ENCODE assay signal across 20 cellular contexts in the genomic region with DNA sequence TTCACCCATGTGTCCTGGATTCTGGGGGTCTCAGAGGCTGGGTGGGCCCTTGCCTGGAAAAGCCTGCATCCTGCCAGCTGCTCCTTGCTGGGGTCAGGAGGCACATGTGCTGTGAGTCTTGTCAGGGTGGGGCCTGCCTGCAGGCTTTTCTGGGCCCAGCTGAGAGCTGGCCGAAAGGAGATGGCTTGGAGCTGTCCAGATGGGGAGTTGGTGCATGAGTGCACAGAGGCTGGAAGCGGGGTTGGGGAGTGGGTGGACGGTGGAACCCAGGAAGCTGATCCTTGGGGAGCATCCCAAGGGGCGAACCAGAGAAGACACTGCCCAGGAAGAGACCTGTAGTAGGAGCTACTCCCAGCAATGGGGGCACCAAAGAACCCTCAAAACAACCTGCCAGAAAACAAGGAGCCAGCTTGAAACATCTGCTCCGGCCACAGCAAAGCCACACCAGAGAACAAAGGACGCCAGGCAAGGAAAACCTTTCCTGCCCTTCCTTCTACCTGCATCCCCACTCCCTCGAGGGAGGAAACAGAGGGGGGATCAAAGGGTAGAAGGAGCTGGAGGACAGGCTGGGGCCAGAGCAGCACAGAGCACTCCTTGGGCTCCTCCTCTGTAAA. TPM values are rescaled to one million over a fixed set of nuclear protein-coding genes. Genes with fewer than 3 reads are reported as not detected.
A peak's percentile ranks its signal among the peaks of the same experiment; 100 is the strongest.
DNase-seq lines count a peak whose midpoint lies in the region; ATAC-seq, FAIRE-seq and TF ChIP-seq lines count a peak whose summit lies in the region.
"Had no signal": no experiment of that assay in that cellular context is flagged by ENCODE, and none has a peak within 500 bp of the region (broad histone marks: within the 10 kb centered on the region; RNA-seq: fewer than 3 reads in every experiment).

No MANE protein-coding gene starts in this region.

- no peaks in the 10 kb centered on the region for H4K20me1 ChIP-seq in HepG2 (ENCODE audit: insufficient read depth, low read length)

- H3K27me3 ChIP-seq in Peyer's patch (no peaks in the 10 kb centered on the region), HepG2 (ENCODE audit: control insufficient read depth in 1 of 2, insufficient read depth in 2 of 2, low read length in 2 of 2) (no peaks in the 10 kb centered on the region)
- H3K27me3 ChIP-seq: breast epithelium, tibial nerve had no signal

- H3K79me2 ChIP-seq in HepG2 (ENCODE audit: insufficient read depth, low read length), result no peaks in the 10 kb centered on the region

- FAIRE-seq in HepG2 (lab: Jason Lieb, UNC), result no peak

- H2AFZ ChIP-seq in HepG2 (ENCODE audit: low read length), result no peak overlapping the region

- no peaks in the 10 kb centered on the region for H3K9me3 ChIP-seq in Peyer's patch
- H3K9me3 ChIP-seq in HepG2 (ENCODE audit: low read length), result no peaks in the 10 kb centered on the region
- H3K9me3 ChIP-seq: breast epithelium, tibial nerve had no signal

- peak overlapping the region; percentile 39 for H3K4me3 Mint-ChIP-seq in Calu3 (ENCODE audit: low read depth, unreplicated experiment)
- H3K4me3 Mint-ChIP-seq in activated naive CD8-positive, alpha-beta T cell treated with anti-CD3 and anti-CD28 coated beads, Interleukin-2, amount 50 U/mL, for 24 hours, result no peak overlapping the region
- H3K4me3 Mint-ChIP-seq: activated CD4-positive, alpha-beta memory T cell treated with anti-CD3 and anti-CD28 coated beads for 36 hours; activated T-cell treated with anti-CD3 and anti-CD28 coated beads, Interleukin-2, amount 50 U/mL, for 72 hours; CD14-positive monocyte; IgD-negative memory B cell; neural crest cell had no signal

- in situ Hi-C loops in HepG2 (cut with HindIII; ENCODE audit: extremely low pct_ligation_motif_present, low pct_unique_long_range_greater_than_20kb), result no loop called here

- H3K4me1 Mint-ChIP-seq in Calu3 (ENCODE audit: low read depth, unreplicated experiment), result peaks cover 44% of the 10 kb centered on the region
- peaks cover 25% of the 10 kb centered on the region for H3K4me1 Mint-ChIP-seq in activated naive CD8-positive, alpha-beta T cell treated with anti-CD3 and anti-CD28 coated beads, Interleukin-2, amount 50 U/mL, for 24 hours

- H3K4me3 ChIP-seq in Peyer's patch (peak overlapping the region in 1 of 4 donors; percentile 5), HepG2 (replicated peaks in 1 of 3; ENCODE audit: insufficient read depth in 1 of 3, low read depth in 2 of 3, low read length in 3 of 3) (peak overlapping the region in 2 of 3 experiments; percentile 38 to 62; a peak in 4 of 6 replicates)
- H3K4me3 ChIP-seq: breast epithelium, tibial nerve had no signal

- peak overlapping the region in 3 of 4 donors; percentile 64 to 85 (median 82) for H3K27ac ChIP-seq in Peyer's patch
- peak overlapping the region; percentile 78 for H3K27ac ChIP-seq in HepG2 (ENCODE audit: extremely low read length, insufficient read depth, low read length)
- H3K27ac ChIP-seq: breast epithelium, epithelial cell of prostate, tibial nerve had no signal

- TF ChIP-seq RAD21 in HepG2 (CRISPR knock-in tag; IDR thresholded peaks at IDR 0.05), result no peak

- TF ChIP-seq EP300 in HepG2 (IDR thresholded peaks at IDR 0.05; ENCODE audit: low read depth in 2 of 2, low read length in 2 of 2) (no peak), HepG2 (CRISPR knock-in tag; IDR thresholded peaks at IDR 0.05; ENCODE audit: borderline replicate concordance) (no peak)

- intact Hi-C loops in Calu3 (cut with micrococcal nuclease; ENCODE audit: unreplicated experiment), result no loop called here
- intact Hi-C loops in HepG2 (cut with micrococcal nuclease; ENCODE audit: unreplicated experiment), result no loop called here

- ATAC-seq in HepG2, result no peak; the same call in 2 of the 3 replicates
- no peak for ATAC-seq in HG02642 (IDR thresholded peaks at IDR 0.05; ENCODE audit: poor library complexity, unreplicated experiment)
- no peak for ATAC-seq in activated naive CD8-positive, alpha-beta T cell treated with anti-CD3 and anti-CD28 coated beads, Interleukin-2, amount 50 U/mL, for 24 hours

- no peaks in the 10 kb centered on the region for H3K27me3 Mint-ChIP-seq in Calu3 (ENCODE audit: unreplicated experiment)
- peaks cover 4% of the 10 kb centered on the region for H3K27me3 Mint-ChIP-seq in activated naive CD8-positive, alpha-beta T cell treated with anti-CD3 and anti-CD28 coated beads, Interleukin-2, amount 50 U/mL, for 24 hours
- H3K27me3 Mint-ChIP-seq: activated CD4-positive, alpha-beta memory T cell treated with anti-CD3 and anti-CD28 coated beads for 36 hours had no signal

- BruUV-seq in Calu3 (replicated peaks; lab: Mats Ljungman, UMichigan) (no TSS peak), HepG2 (replicated peaks; lab: Mats Ljungman, UMichigan) (TSS peak; percentile 98)

- 46% methylated on average over 7 of the region's 7 CpGs for WGBS in HepG2 (ENCODE audit: low lambda C conversion rate)

- H3K36me3 Mint-ChIP-seq in Calu3 (ENCODE audit: insufficient read depth, unreplicated experiment), result peaks cover 3% of the 10 kb centered on the region
- no peaks in the 10 kb centered on the region for H3K36me3 Mint-ChIP-seq in activated naive CD8-positive, alpha-beta T cell treated with anti-CD3 and anti-CD28 coated beads, Interleukin-2, amount 50 U/mL, for 24 hours (ENCODE audit: low read depth)
- H3K36me3 Mint-ChIP-seq: activated CD4-positive, alpha-beta memory T cell treated with anti-CD3 and anti-CD28 coated beads for 36 hours; CD14-positive monocyte; IgD-negative memory B cell had no signal

- POLR2A ChIA-PET in HepG2 (lab: Yijun Ruan, JAX), result interaction anchor here (1.2 to 7.9 kb wide), 6 partner anchors 11 to 45 kb away, joined by 3 to 227 read pairs (median 24); partner anchors contain the start of genes MPST and TST

- peak overlapping the region; percentile 74 for H3K27ac Mint-ChIP-seq in Calu3 (ENCODE audit: unreplicated experiment)
- no peak overlapping the region for H3K27ac Mint-ChIP-seq in activated naive CD8-positive, alpha-beta T cell treated with anti-CD3 and anti-CD28 coated beads, Interleukin-2, amount 50 U/mL, for 24 hours
- H3K27ac Mint-ChIP-seq: activated CD4-positive, alpha-beta memory T cell treated with anti-CD3 and anti-CD28 coated beads for 36 hours; activated T-cell treated with anti-CD3 and anti-CD28 coated beads, Interleukin-2, amount 50 U/mL, for 72 hours; IgD-negative memory B cell had no signal

- TF ChIP-seq POLR2A in Peyer's patch (IDR thresholded peaks at IDR 0.05) (peak in 1 of 2 donors; percentile 76), HepG2 (IDR thresholded peaks at IDR 0.05; ENCODE audit: insufficient read depth in 1 of 2, low read depth in 2 of 2, low read length in 2 of 2) (no peak)

- H3K36me3 ChIP-seq in Peyer's patch (no peaks in the 10 kb centered on the region), HepG2 (replicated peaks in 1 of 2; ENCODE audit: control insufficient read depth in 1 of 2, insufficient read depth in 2 of 2, low read length in 2 of 2) (no peaks in the 10 kb centered on the region)
- H3K36me3 ChIP-seq: breast epithelium, tibial nerve had no signal

- H3K4me1 ChIP-seq in Peyer's patch (peaks cover 0 to 24% (median 0%) of the 10 kb centered on the region in 4 donors), HepG2 (ENCODE audit: insufficient read depth, low read length) (peaks cover 87% of the 10 kb centered on the region)
- H3K4me1 ChIP-seq: breast epithelium had no signal

- peak overlapping the region; percentile 93 for H3K4me2 ChIP-seq in HepG2 (ENCODE audit: low read depth, low read length)

- peak overlapping the region; percentile 70 for H3K9ac ChIP-seq in HepG2 (ENCODE audit: insufficient read depth, low read depth, low read length)

- CTCF ChIA-PET in Calu3 (lab: Charles Lee) (interaction anchor here (0.7 to 4.5 kb wide), 9 partner anchors 10 to 267 kb away, joined by 3 to 46 read pairs (median 5); partner anchors contain the start of genes IFT27 and TST), HepG2 (lab: Yijun Ruan, JAX; ENCODE audit: low intra/inter-chr PET ratio, low total read pairs) (interaction anchor here (0.9 to 1.8 kb wide), 5 partner anchors 10 to 65 kb away, joined by 3 to 9 read pairs (median 6); partner anchors contain the start of genes MPST and TST)

- DNase-seq in Calu3 (no peak), Peyer's patch (no peak), HepG2 (ENCODE audit: low spot score) (no peak), retina (peak; percentile 37), OCI-M2 (lab: John Stamatoyannopoulos, UW; ENCODE audit: unreplicated experiment) (no peak)
- DNase-seq in activated naive CD8-positive, alpha-beta T cell treated with anti-CD3 and anti-CD28 coated beads, Interleukin-2, amount 50 U/mL, for 24 hours, result no peak
- DNase-seq: activated CD4-positive, alpha-beta T cell treated with anti-CD3 and anti-CD28 coated beads for 1 hour; amygdala; effector memory CD4-positive, alpha-beta T cell; GOT3; NCI-H2107 had no signal

- no peak for TF ChIP-seq CTCF in Calu3 (IDR thresholded peaks at IDR 0.05; ENCODE audit: unreplicated experiment)
- TF ChIP-seq CTCF in Peyer's patch (IDR thresholded peaks at IDR 0.05), result no peak
- TF ChIP-seq CTCF in HepG2 (CRISPR knock-in tag; IDR thresholded peaks at IDR 0.05), result no peak

- no peaks in the 10 kb centered on the region for H3K9me3 Mint-ChIP-seq in Calu3 (ENCODE audit: low read depth, unreplicated experiment)
- no peaks in the 10 kb centered on the region for H3K9me3 Mint-ChIP-seq in activated naive CD8-positive, alpha-beta T cell treated with anti-CD3 and anti-CD28 coated beads, Interleukin-2, amount 50 U/mL, for 24 hours
- H3K9me3 Mint-ChIP-seq: activated CD4-positive, alpha-beta memory T cell treated with anti-CD3 and anti-CD28 coated beads for 36 hours; activated T-cell treated with anti-CD3 and anti-CD28 coated beads, Interleukin-2, amount 50 U/mL, for 72 hours; CD14-positive monocyte; neural crest cell had no signal

RNA-seq across cellular contexts. Expression of gene KCTD17, which starts 8.2 kb away (rescaled TPM):
- total RNA-seq in Calu3 (2022) (19.6 and 19.8 TPM in 2 replicates), Peyer's patch (10 to 100 TPM in 3 of 4 donors, 1 to 10 TPM in 1; 9.5 to 30.5 (median 13.5) TPM), HepG2 (2016; rRNA removed; fragmentation: Illumina TruSeq; extraction: Trizol) (4.5 and 5.3 TPM in 2 replicates)
- 2.1 and 2.4 TPM in 2 replicates for total RNA-seq in HepG2 (2016; cell fraction: cytosol; rRNA removed; fragmentation: Illumina TruSeq; extraction: Trizol; ENCODE audit: low read depth)
- total RNA-seq in HepG2 (2016; cell fraction: insoluble cytoplasmic fraction; rRNA removed; fragmentation: Illumina TruSeq; extraction: Trizol), result 3.3 and 4.9 TPM in 2 replicates
- 3.7 and 3.8 TPM in 2 replicates for total RNA-seq in HepG2 (2016; cell fraction: membrane; rRNA removed; fragmentation: Illumina TruSeq; extraction: Trizol)
- 2.9 and 4.4 TPM in 2 replicates for total RNA-seq in HepG2 (2016; cell fraction: nucleus; rRNA removed; fragmentation: Illumina TruSeq; extraction: Trizol)
- 11.7 and 17.4 TPM in 2 replicates for polyA plus RNA-seq in HepG2 (2011; rRNA removed)
- polyA plus RNA-seq in HepG2 (2011; cell fraction: cytosol; rRNA removed), result 11.0 and 11.5 TPM in 2 replicates
- polyA plus RNA-seq in HepG2 (2011; cell fraction: nucleus; rRNA removed), result 52.2 and 53.1 TPM in 2 replicates
- polyA plus RNA-seq in HepG2 (2012), result 5.3 and 11.6 TPM in 2 replicates
- 2.5 and 3.1 TPM in 2 replicates for polyA plus RNA-seq in HepG2 (2016; cell fraction: cytosol; fragmentation: Illumina TruSeq; extraction: Trizol; ENCODE audit: low read depth)
- 4.6 and 5.0 TPM in 2 replicates for polyA plus RNA-seq in HepG2 (2016; cell fraction: insoluble cytoplasmic fraction; fragmentation: Illumina TruSeq; extraction: Trizol; ENCODE audit: low read depth)
- polyA plus RNA-seq in HepG2 (2016; cell fraction: membrane; fragmentation: Illumina TruSeq; extraction: Trizol; ENCODE audit: low read depth), result 2.8 and 4.0 TPM in 2 replicates
- polyA plus RNA-seq in HepG2 (2016; cell fraction: nucleus; fragmentation: Illumina TruSeq; extraction: Trizol; ENCODE audit: insufficient read depth, low read depth), result 5.0 and 5.9 TPM in 2 replicates
- polyA minus RNA-seq in HepG2 (2011; rRNA and poly(A)+ RNA removed; ENCODE audit: low replicate concordance), result 0.28 and 24.0 TPM in 2 replicates
- polyA minus RNA-seq in HepG2 (2011; cell fraction: cytosol; rRNA and poly(A)+ RNA removed), result 4.6 and 5.1 TPM in 2 replicates
- polyA minus RNA-seq in HepG2 (2011; cell fraction: nucleus; rRNA and poly(A)+ RNA removed), result 6.8 and 7.3 TPM in 2 replicates

RNA-seq across cellular contexts. Expression of gene MPST, which starts 23.8 kb away (rescaled TPM):
- 60.8 and 73.0 TPM in 2 replicates for total RNA-seq in Calu3 (2022)
- 100 to 1,000 TPM; 128 to 498 (median 394) TPM for total RNA-seq in Peyer's patch
- total RNA-seq in HepG2 (2016; rRNA removed; fragmentation: Illumina TruSeq; extraction: Trizol), result 94.8 and 133 TPM in 2 replicates
- total RNA-seq in HepG2 (2016; cell fraction: cytosol; rRNA removed; fragmentation: Illumina TruSeq; extraction: Trizol; ENCODE audit: low read depth), result 214 and 241 TPM in 2 replicates
- 83.9 and 129 TPM in 2 replicates for total RNA-seq in HepG2 (2016; cell fraction: insoluble cytoplasmic fraction; rRNA removed; fragmentation: Illumina TruSeq; extraction: Trizol)
- total RNA-seq in HepG2 (2016; cell fraction: membrane; rRNA removed; fragmentation: Illumina TruSeq; extraction: Trizol), result 236 and 281 TPM in 2 replicates
- total RNA-seq in HepG2 (2016; cell fraction: nucleus; rRNA removed; fragmentation: Illumina TruSeq; extraction: Trizol), result 43.0 and 55.9 TPM in 2 replicates
- 141 and 191 TPM in 2 replicates for polyA plus RNA-seq in HepG2 (2011; rRNA removed)
- 159 and 302 TPM in 2 replicates for polyA plus RNA-seq in HepG2 (2011; cell fraction: cytosol; rRNA removed)
- 297 and 319 TPM in 2 replicates for polyA plus RNA-seq in HepG2 (2011; cell fraction: nucleus; rRNA removed)
- 112 and 147 TPM in 2 replicates for polyA plus RNA-seq in HepG2 (2012)
- 221 and 245 TPM in 2 replicates for polyA plus RNA-seq in HepG2 (2016; cell fraction: cytosol; fragmentation: Illumina TruSeq; extraction: Trizol; ENCODE audit: low read depth)
- polyA plus RNA-seq in HepG2 (2016; cell fraction: insoluble cytoplasmic fraction; fragmentation: Illumina TruSeq; extraction: Trizol; ENCODE audit: low read depth), result 107 and 116 TPM in 2 replicates
- polyA plus RNA-seq in HepG2 (2016; cell fraction: membrane; fragmentation: Illumina TruSeq; extraction: Trizol; ENCODE audit: low read depth), result 209 and 227 TPM in 2 replicates
- polyA plus RNA-seq in HepG2 (2016; cell fraction: nucleus; fragmentation: Illumina TruSeq; extraction: Trizol; ENCODE audit: insufficient read depth, low read depth), result 107 and 117 TPM in 2 replicates
- 17.7 and 144 TPM in 2 replicates for polyA minus RNA-seq in HepG2 (2011; rRNA and poly(A)+ RNA removed; ENCODE audit: low replicate concordance)
- polyA minus RNA-seq in HepG2 (2011; cell fraction: cytosol; rRNA and poly(A)+ RNA removed), result 94.1 and 104 TPM in 2 replicates
- polyA minus RNA-seq in HepG2 (2011; cell fraction: nucleus; rRNA and poly(A)+ RNA removed), result 39.0 and 46.2 TPM in 2 replicates

RNA-seq across cellular contexts. Expression of gene TST, which starts 24.1 kb away (rescaled TPM):
- total RNA-seq in Calu3 (2022) (52.2 and 64.7 TPM in 2 replicates), Peyer's patch (100 to 1,000 TPM in 3 of 4 donors, 10 to 100 TPM in 1; 93.3 to 485 (median 249) TPM), HepG2 (2016; rRNA removed; fragmentation: Illumina TruSeq; extraction: Trizol) (44.1 and 44.6 TPM in 2 replicates)
- 13.7 and 15.5 TPM in 2 replicates for total RNA-seq in HepG2 (2016; cell fraction: cytosol; rRNA removed; fragmentation: Illumina TruSeq; extraction: Trizol; ENCODE audit: low read depth)
- 40.1 and 44.0 TPM in 2 replicates for total RNA-seq in HepG2 (2016; cell fraction: insoluble cytoplasmic fraction; rRNA removed; fragmentation: Illumina TruSeq; extraction: Trizol)
- 17.1 and 24.3 TPM in 2 replicates for total RNA-seq in HepG2 (2016; cell fraction: membrane; rRNA removed; fragmentation: Illumina TruSeq; extraction: Trizol)
- 22.6 and 23.7 TPM in 2 replicates for total RNA-seq in HepG2 (2016; cell fraction: nucleus; rRNA removed; fragmentation: Illumina TruSeq; extraction: Trizol)
- 63.6 and 86.4 TPM in 2 replicates for polyA plus RNA-seq in HepG2 (2011; rRNA removed)
- 76.5 and 98.4 TPM in 2 replicates for polyA plus RNA-seq in HepG2 (2011; cell fraction: cytosol; rRNA removed)
- 54.5 and 63.2 TPM in 2 replicates for polyA plus RNA-seq in HepG2 (2011; cell fraction: nucleus; rRNA removed)
- 53.9 and 67.5 TPM in 2 replicates for polyA plus RNA-seq in HepG2 (2012)
- polyA plus RNA-seq in HepG2 (2016; cell fraction: cytosol; fragmentation: Illumina TruSeq; extraction: Trizol; ENCODE audit: low read depth), result 13.5 and 13.9 TPM in 2 replicates
- polyA plus RNA-seq in HepG2 (2016; cell fraction: insoluble cytoplasmic fraction; fragmentation: Illumina TruSeq; extraction: Trizol; ENCODE audit: low read depth), result 41.1 and 43.9 TPM in 2 replicates
- 14.3 and 18.2 TPM in 2 replicates for polyA plus RNA-seq in HepG2 (2016; cell fraction: membrane; fragmentation: Illumina TruSeq; extraction: Trizol; ENCODE audit: low read depth)
- polyA plus RNA-seq in HepG2 (2016; cell fraction: nucleus; fragmentation: Illumina TruSeq; extraction: Trizol; ENCODE audit: insufficient read depth, low read depth), result 31.5 and 36.8 TPM in 2 replicates
- polyA minus RNA-seq in HepG2 (2011; rRNA and poly(A)+ RNA removed; ENCODE audit: low replicate concordance), result 30.9 and 77.7 TPM in 2 replicates
- 20.6 and 23.0 TPM in 2 replicates for polyA minus RNA-seq in HepG2 (2011; cell fraction: cytosol; rRNA and poly(A)+ RNA removed)
- polyA minus RNA-seq in HepG2 (2011; cell fraction: nucleus; rRNA and poly(A)+ RNA removed), result 24.1 and 24.4 TPM in 2 replicates
